ENCODE assay signal across 29 cellular contexts in the genomic region with DNA sequence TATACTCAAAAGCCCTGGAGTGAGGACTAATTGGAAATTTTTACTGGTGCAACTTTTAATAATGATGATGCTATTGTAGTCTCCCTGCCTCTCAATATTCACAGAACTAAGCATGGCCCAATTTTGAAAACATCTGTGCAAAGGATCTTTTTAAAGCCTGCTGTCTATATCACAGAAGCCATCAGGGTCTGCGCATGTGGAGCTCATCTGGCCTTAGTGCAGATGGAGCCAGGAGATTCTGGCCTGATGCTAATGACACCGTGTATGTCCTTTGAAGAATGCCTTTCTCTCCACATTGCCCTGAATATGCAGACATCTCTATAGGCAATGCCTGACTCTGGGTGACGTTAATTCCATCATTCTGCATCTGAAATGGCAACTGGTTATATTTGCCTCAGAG.
DNase-seq lines count a peak whose midpoint lies in the region; ATAC-seq and TF ChIP-seq lines count a peak whose summit lies in the region.
"Had no signal": no experiment of that assay in that cellular context is flagged by ENCODE, and none has a peak within 500 bp of the region (broad histone marks: within the 10 kb centered on the region; RNA-seq: fewer than 3 reads in every experiment).

No MANE protein-coding gene starts in this region.

- CTCF ChIA-PET in SK-N-SH (lab: Yijun Ruan, JAX): interaction anchor here (1.1 kb wide), 2 partner anchors 9 to 19 kb away, joined by 3 read pairs; no protein-coding TSS in a partner anchor

- H2AK5ac ChIP-seq in neuronal stem cell (ENCODE audit: low read depth, low read length): no peak overlapping the region

- H4K8ac ChIP-seq in neuronal stem cell (ENCODE audit: low read depth, low read length): no peak overlapping the region

- H3K18ac ChIP-seq in neuronal stem cell (ENCODE audit: low read length): no peak overlapping the region

- H3K27me3 ChIP-seq in SK-N-SH (ENCODE audit: insufficient read depth): no peaks in the 10 kb centered on the region
- no peaks in the 10 kb centered on the region for H3K27me3 ChIP-seq in neuronal stem cell (ENCODE audit: control insufficient read depth in 3 of 3, insufficient read depth in 3 of 3, low read depth in 1 of 3, low read length in 3 of 3)
- H3K27me3 ChIP-seq: BE2C; BLaER1; BLaER1 treated with 17β-estradiol and CSF1 and Interleukin-3, amounts not matched to agents 10 nM and 100 nM had no signal

- no peaks in the 10 kb centered on the region for H3K9me3 ChIP-seq in SK-N-SH
- H3K9me3 ChIP-seq in neuronal stem cell (replicated peaks in 1 of 2; ENCODE audit: control insufficient read depth in 2 of 2, insufficient read depth in 1 of 2, low read depth in 1 of 2, low read length in 2 of 2): peaks cover 0 to 2% of the 10 kb centered on the region in 2 donors
- H3K9me3 ChIP-seq: A549; BLaER1; BLaER1 treated with 17β-estradiol and CSF1 and Interleukin-3, amounts not matched to agents 10 nM and 100 nM; Caco-2 had no signal

- no peaks in the 10 kb centered on the region for H3K36me3 ChIP-seq in SK-N-SH (replicated peaks in 1 of 2; ENCODE audit: control insufficient read depth in 1 of 2, insufficient read depth in 2 of 2, low read length in 1 of 2)
- H3K36me3 ChIP-seq in neuronal stem cell (replicated peaks in 1 of 2; ENCODE audit: control insufficient read depth in 2 of 2, insufficient read depth in 2 of 2, low read length in 2 of 2): no peaks in the 10 kb centered on the region
- H3K36me3 ChIP-seq: BE2C; BLaER1; BLaER1 treated with 17β-estradiol and CSF1 and Interleukin-3, amounts not matched to agents 10 nM and 100 nM had no signal

- H2AFZ ChIP-seq in SK-N-SH (ENCODE audit: low read depth): no peak overlapping the region
- no peak overlapping the region for H2AFZ ChIP-seq in neuronal stem cell (ENCODE audit: low read length)

- H3K9me2 ChIP-seq in SK-N-SH: no peaks in the 10 kb centered on the region

- ATAC-seq in SK-N-SH treated with all-trans-retinoic acid at 6 μM for 48 hours: no peak
- ATAC-seq: A549; CD8-positive, alpha-beta T cell had no signal

- no peak overlapping the region for H3K23ac ChIP-seq in neuronal stem cell (ENCODE audit: low read depth, low read length, poor library complexity)

- WGBS in SK-N-SH (ENCODE audit: low lambda C conversion rate): 35% methylated on average over 3 of the region's 3 CpGs
- WGBS in neuronal stem cell (ENCODE audit: extremely low coverage in 2 of 2, insufficient read length in 2 of 2, insufficient replicate concordance in 1 of 2), 2 donors: no CpG with 5 or more reads among the region's 3 CpGs

- no peak overlapping the region for H3K14ac ChIP-seq in neuronal stem cell (ENCODE audit: low read length)

- no peak overlapping the region for H2BK12ac ChIP-seq in neuronal stem cell (ENCODE audit: low read length)

- H3K79me2 ChIP-seq in SK-N-SH (ENCODE audit: insufficient read depth): no peaks in the 10 kb centered on the region

- H3K4me3 ChIP-seq in SK-N-SH (ENCODE audit: low read depth in 2 of 2, low read length in 1 of 2) (no peak overlapping the region), neuronal stem cell (ENCODE audit: low read length in 2 of 2) (no peak overlapping the region)
- H3K4me3 ChIP-seq: A549; BLaER1; BLaER1 treated with 17β-estradiol and CSF1 and Interleukin-3, amounts not matched to agents 10 nM and 100 nM had no signal

- peak; percentile 2 for DNase-seq in SK-N-SH
- DNase-seq in neuronal stem cell (ENCODE audit: low spot score): no peak
- DNase-seq in SIG-M5 (lab: John Stamatoyannopoulos, UW): no peak
- DNase-seq: 8988T; ACHN; AML-193; BE2C; C1 segment of cervical spinal cord; Caco-2; Calu3; CD4-positive, alpha-beta memory T cell; CD4-positive, alpha-beta T cell; CD4-positive, CD25-positive, alpha-beta regulatory T cell; CD8-positive, alpha-beta memory T cell; CD8-positive, alpha-beta T cell; COR-L47; DMS 273 treated with DMSO at 0.1 percent for 48 hours; DMS153; DMS53; DMS79; DMS79 treated with DMSO at 0.1 percent for 48 hours; DND-41; EL had no signal

- H3K4me1 ChIP-seq in SK-N-SH (ENCODE audit: control insufficient read depth in 1 of 2, insufficient read depth in 2 of 2, low read depth in 1 of 2, low read length in 1 of 2) (no peaks in the 10 kb centered on the region), neuronal stem cell (ENCODE audit: control insufficient read depth in 2 of 2, insufficient read depth in 1 of 2, low read depth in 1 of 2, low read length in 2 of 2) (no peaks in the 10 kb centered on the region)
- H3K4me1 ChIP-seq: A549; BE2C; BLaER1; BLaER1 treated with 17β-estradiol and CSF1 and Interleukin-3, amounts not matched to agents 10 nM and 100 nM; Caco-2 had no signal

- H3F3A ChIP-seq in SK-N-SH (replicated peaks; ENCODE audit: insufficient read depth): no peaks in the 10 kb centered on the region

- no peak overlapping the region for H2BK5ac ChIP-seq in neuronal stem cell (ENCODE audit: low read length)

- no peaks in the 10 kb centered on the region for H4K20me1 ChIP-seq in SK-N-SH (ENCODE audit: insufficient read depth)
- H4K20me1 ChIP-seq: BLaER1; BLaER1 treated with 17β-estradiol and CSF1 and Interleukin-3, amounts not matched to agents 10 nM and 100 nM had no signal

- no peak for TF ChIP-seq RAD21 in SK-N-SH (IDR thresholded peaks at IDR 0.05; ENCODE audit: low read length)

- no peak for TF ChIP-seq CTCF in SK-N-SH (IDR thresholded peaks at IDR 0.05)

- H2BK15ac ChIP-seq in neuronal stem cell (ENCODE audit: low read length): no peak overlapping the region

- POLR2A ChIA-PET in SK-N-SH (lab: Yijun Ruan, JAX): no interaction called here

- no peak overlapping the region for H3K27ac ChIP-seq in SK-N-SH (ENCODE audit: low read depth in 2 of 2, low read length in 1 of 2)
- H3K27ac ChIP-seq in neuronal stem cell (replicated peaks; ENCODE audit: low read length): no peak overlapping the region
- H3K27ac ChIP-seq: 22Rv1; A549; BLaER1; BLaER1 treated with 17β-estradiol and CSF1 and Interleukin-3, amounts not matched to agents 10 nM and 100 nM; C4-2B had no signal

- no peak for TF ChIP-seq EP300 in SK-N-SH (IDR thresholded peaks at IDR 0.05; ENCODE audit: borderline replicate concordance in 1 of 2, low read depth in 1 of 2, low read length in 1 of 2)

- no peaks in the 10 kb centered on the region for H3K79me1 ChIP-seq in neuronal stem cell (ENCODE audit: low read depth, low read length)

- H3K4ac ChIP-seq in neuronal stem cell (ENCODE audit: low read length): no peak overlapping the region

- H3K4me2 ChIP-seq in SK-N-SH: no peak overlapping the region
- no peak overlapping the region for H3K4me2 ChIP-seq in neuronal stem cell (ENCODE audit: insufficient read depth, low read length, poor library complexity, severe bottlenecking)
- H3K4me2 ChIP-seq: A549; BLaER1; BLaER1 treated with 17β-estradiol and CSF1 and Interleukin-3, amounts not matched to agents 10 nM and 100 nM had no signal

- H3K9ac ChIP-seq in SK-N-SH (no peak overlapping the region), neuronal stem cell (ENCODE audit: low read depth, low read length, poor library complexity) (peak overlapping the region; percentile 3)
- H3K9ac ChIP-seq: BLaER1; BLaER1 treated with 17β-estradiol and CSF1 and Interleukin-3, amounts not matched to agents 10 nM and 100 nM had no signal

- H4K91ac ChIP-seq in neuronal stem cell (ENCODE audit: low read depth, low read length, poor library complexity): no peak overlapping the region

- no peak overlapping the region for H2BK120ac ChIP-seq in neuronal stem cell (ENCODE audit: low read depth, low read length)

TF ChIP-seq in SK-N-SH, 30 proteins besides CTCF, POLR2A, EP300 and RAD21:
- TF ChIP-seq, protein P1, sequence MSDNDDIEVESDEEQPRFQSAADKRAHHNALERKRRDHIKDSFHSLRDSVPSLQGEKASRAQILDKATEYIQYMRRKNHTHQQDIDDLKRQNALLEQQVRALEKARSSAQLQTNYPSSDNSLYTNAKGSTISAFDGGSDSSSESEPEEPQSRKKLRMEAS (IDR thresholded peaks at IDR 0.05; ENCODE audit: low read depth): no peak
- TF ChIP-seq GATA2 (CRISPR knock-in tag; IDR thresholded peaks at IDR 0.05) (peak; percentile 35; the same call in 1 of the 2 replicates), MEF2A (IDR thresholded peaks at IDR 0.05; ENCODE audit: borderline replicate concordance, low read depth) (no peak)
TF ChIP-seq in SK-N-SH: peak in this region for 1.

TF ChIP-seq in SK-N-SH treated with all-trans-retinoic acid at 6 μM for 48 hours, 23 proteins besides CTCF, POLR2A, EP300 and RAD21 (continues in another document):
- no peak for TF ChIP-seq ISL1 (CRISPR knock-in tag; IDR thresholded peaks at IDR 0.05)
- TF ChIP-seq TOX (CRISPR knock-in tag; IDR thresholded peaks at IDR 0.05; ENCODE audit: borderline replicate concordance): no peak
- TF ChIP-seq OSR1 (CRISPR knock-in tag; IDR thresholded peaks at IDR 0.05): no peak
- no peak for TF ChIP-seq ZNF70 (CRISPR knock-in tag; IDR thresholded peaks at IDR 0.05)
- no peak for TF ChIP-seq TCF4 (CRISPR knock-in tag; IDR thresholded peaks at IDR 0.05; ENCODE audit: borderline replicate concordance)
- TF ChIP-seq, protein P2, sequence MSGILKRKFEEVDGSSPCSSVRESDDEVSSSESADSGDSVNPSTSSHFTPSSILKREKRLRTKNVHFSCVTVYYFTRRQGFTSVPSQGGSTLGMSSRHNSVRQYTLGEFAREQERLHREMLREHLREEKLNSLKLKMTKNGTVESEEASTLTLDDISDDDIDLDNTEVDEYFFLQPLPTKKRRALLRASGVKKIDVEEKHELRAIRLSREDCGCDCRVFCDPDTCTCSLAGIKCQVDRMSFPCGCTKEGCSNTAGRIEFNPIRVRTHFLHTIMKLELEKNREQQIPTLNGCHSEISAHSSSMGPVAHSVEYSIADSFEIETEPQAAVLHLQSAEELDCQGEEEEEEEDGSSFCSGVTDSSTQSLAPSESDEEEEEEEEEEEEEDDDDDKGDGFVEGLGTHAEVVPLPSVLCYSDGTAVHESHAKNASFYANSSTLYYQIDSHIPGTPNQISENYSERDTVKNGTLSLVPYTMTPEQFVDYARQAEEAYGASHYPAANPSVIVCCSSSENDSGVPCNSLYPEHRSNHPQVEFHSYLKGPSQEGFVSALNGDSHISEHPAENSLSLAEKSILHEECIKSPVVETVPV (CRISPR knock-in tag; IDR thresholded peaks at IDR 0.05): no peak
- no peak for TF ChIP-seq ZFP30 (CRISPR knock-in tag; IDR thresholded peaks at IDR 0.05)
- no peak for TF ChIP-seq BACH2 (CRISPR knock-in tag; IDR thresholded peaks at IDR 0.05; ENCODE audit: borderline replicate concordance)
- no peak for TF ChIP-seq GLIS3 (CRISPR knock-in tag; IDR thresholded peaks at IDR 0.05)
- TF ChIP-seq ZFP3 (CRISPR knock-in tag; IDR thresholded peaks at IDR 0.05): no peak
